ENCODE assay signal across 12 cellular contexts in the genomic region with DNA sequence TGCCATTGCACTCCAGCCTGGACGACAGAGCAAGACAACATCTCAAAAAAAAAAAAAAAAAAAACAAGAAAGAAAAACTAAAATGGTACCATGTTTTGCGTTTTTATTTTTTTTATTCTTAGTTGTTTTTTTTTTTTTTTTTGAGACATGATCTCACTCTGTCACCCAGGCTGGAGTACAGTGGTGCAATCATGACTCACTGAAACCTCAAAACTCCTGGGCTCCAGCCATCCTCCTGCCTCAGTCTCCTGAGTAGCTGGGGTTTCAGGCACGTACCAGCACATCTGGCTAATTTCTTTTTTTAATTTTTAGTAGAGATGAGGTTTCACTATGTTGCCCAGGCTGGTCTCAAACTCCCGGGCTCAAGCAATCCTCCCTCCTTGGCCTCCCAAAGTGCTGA. TPM values are rescaled to one million over a fixed set of nuclear protein-coding genes. Genes with fewer than 3 reads are reported as not detected.
DNase-seq lines count a peak whose midpoint lies in the region; ATAC-seq, FAIRE-seq and TF ChIP-seq lines count a peak whose summit lies in the region.
"Not testable (repeated sequence)": the region's sequence is repeated elsewhere in the genome, so short reads cannot be mapped to it uniquely, and the experiment has no call there.
"Had no signal": no experiment of that assay in that cellular context is flagged by ENCODE, and none has a peak within 500 bp of the region (broad histone marks: within the 10 kb centered on the region; RNA-seq: fewer than 3 reads in every experiment).

No MANE protein-coding gene starts in this region.

- intact Hi-C loops in K562 (cut with micrococcal nuclease): loop anchor here (10.0 kb wide), 1 partner anchor 46 kb away; no protein-coding TSS in a partner anchor
- intact Hi-C loops in left lung (cut with DNase I): not testable (repeated sequence)

- in situ Hi-C loops in K562 (cut with MboI): loop anchor here (5.0 kb wide), 1 partner anchor 181 kb away; no protein-coding TSS in a partner anchor

- H3K4me1 ChIP-seq in BLaER1 treated with 17β-estradiol and CSF1 and Interleukin-3, amounts not matched to agents 10 nM and 100 nM: peaks cover 13 to 81% (median 67%) of the 10 kb centered on the region in 10 experiments
- not testable (repeated sequence) for H3K4me1 ChIP-seq in K562 (replicated peaks in 1 of 2; ENCODE audit: control insufficient read depth in 2 of 2, insufficient read depth in 2 of 2, low read length in 2 of 2)
- peaks cover 8 to 64% of the 10 kb centered on the region in 2 donors for H3K4me1 ChIP-seq in left lung

- H3K9ac ChIP-seq in BLaER1 treated with 17β-estradiol and CSF1 and Interleukin-3, amounts not matched to agents 10 nM and 100 nM: peak overlapping the region in 10 of 11 experiments; percentile 44 to 74 (median 64); a peak in 18 of 22 replicates
- not testable (repeated sequence) for H3K9ac ChIP-seq in K562 (ENCODE audit: insufficient read depth in 1 of 2, low read depth in 2 of 2, low read length in 2 of 2)

- peak; percentile 61 for DNase-seq in HFF-Myc (ENCODE audit: extremely low read depth, low read depth)
- DNase-seq in NCI-H226: peak; percentile 65
- DNase-seq in SIG-M5 treated with dmso at 0.1 percent for 504 hours (lab: John Stamatoyannopoulos, UW; ENCODE audit: unreplicated experiment): peak; percentile 41
- not testable (repeated sequence) for DNase-seq in K562 (ENCODE audit: extremely low read depth in 1 of 4, low spot score in 3 of 4); left lung
- DNase-seq in fibroblast of gingiva (ENCODE audit: low read depth): peak; percentile 85

- POLR2A ChIA-PET in K562 (lab: Yijun Ruan, JAX): interaction anchor here (0.6 kb wide), 1 partner anchor 189 kb away, joined by 3 read pairs; no protein-coding TSS in a partner anchor

- H3K36me3 ChIP-seq in BLaER1 treated with 17β-estradiol and CSF1 and Interleukin-3, amounts not matched to agents 10 nM and 100 nM; K562 (ENCODE audit: control insufficient read depth, insufficient read depth, low read length); left lung: not testable (repeated sequence)

- not testable (repeated sequence) for FAIRE-seq in K562 (lab: Jason Lieb, UNC)

- H3K9me3 ChIP-seq in BLaER1 treated with 17β-estradiol and CSF1 and Interleukin-3, amounts not matched to agents 10 nM and 100 nM (replicated peaks in 1 of 11); K562 (replicated peaks; ENCODE audit: control insufficient read depth, insufficient read depth, low read depth, low read length); left lung: not testable (repeated sequence)

- not testable (repeated sequence) for H3K4me3 ChIP-seq in BLaER1 treated with 17β-estradiol and CSF1 and Interleukin-3, amounts not matched to agents 10 nM and 100 nM; HFF-Myc (replicated peaks; ENCODE audit: low read depth, low read length); K562; left lung

- peak overlapping the region in 10 of 11 experiments; percentile 67 to 88 (median 78); a peak in 20 of 22 replicates for H3K27ac ChIP-seq in BLaER1 treated with 17β-estradiol and CSF1 and Interleukin-3, amounts not matched to agents 10 nM and 100 nM
- H3K27ac ChIP-seq in K562 (ENCODE audit: extremely low read depth, low read depth, low read length); left lung: not testable (repeated sequence)

- BruUV-seq in K562 (replicated peaks; lab: Mats Ljungman, UMichigan): not testable (repeated sequence)

- H3K79me2 ChIP-seq in K562 (ENCODE audit: control insufficient read depth, insufficient read depth, low read length): not testable (repeated sequence)

- not testable (repeated sequence) for H3K9me1 ChIP-seq in K562 (ENCODE audit: control insufficient read depth, insufficient read depth, low read length)

- not testable (repeated sequence) for TF ChIP-seq CTCF in HFF-Myc (IDR thresholded peaks at IDR 0.05; ENCODE audit: low read depth, low read length, missing control alignments); K562 (IDR thresholded peaks at IDR 0.05 in 2 of 3, conservative IDR thresholded peaks at IDR 0.05 in 1 of 3; ENCODE audit: insufficient read depth in 2 of 3, low read depth in 1 of 3, low read length in 3 of 3); left lung (IDR thresholded peaks at IDR 0.05)

- ATAC-seq in K562: not testable (repeated sequence)
- peak; percentile 67 for ATAC-seq in left lung

- peak overlapping the region in 10 of 11 experiments; percentile 42 to 84 (median 66); a peak in 19 of 22 replicates for H3K4me2 ChIP-seq in BLaER1 treated with 17β-estradiol and CSF1 and Interleukin-3, amounts not matched to agents 10 nM and 100 nM
- not testable (repeated sequence) for H3K4me2 ChIP-seq in K562 (ENCODE audit: insufficient read depth, low read length)

- TF ChIP-seq POLR2A in K562 (conservative IDR thresholded peaks at IDR 0.05): not testable (repeated sequence)

- not testable (repeated sequence) for H3K27me3 ChIP-seq in BLaER1 treated with 17β-estradiol and CSF1 and Interleukin-3, amounts not matched to agents 10 nM and 100 nM; K562 (ENCODE audit: control insufficient read depth in 2 of 2, insufficient read depth in 2 of 2, low read length in 2 of 2); left lung

- TF ChIP-seq RAD21 in K562 (CRISPR knock-in tag; conservative IDR thresholded peaks at IDR 0.05 in 1 of 2, IDR thresholded peaks at IDR 0.05 in 1 of 2): not testable (repeated sequence)

- WGBS in K562 (ENCODE audit: insufficient coverage, low coverage, missing lambda C conversion rate): 6% methylated on average over 2 of the region's 4 CpGs

- not testable (repeated sequence) for H4K20me1 ChIP-seq in BLaER1 treated with 17β-estradiol and CSF1 and Interleukin-3, amounts not matched to agents 10 nM and 100 nM; K562 (replicated peaks; ENCODE audit: control insufficient read depth, insufficient read depth, low read length)

- not testable (repeated sequence) for TF ChIP-seq EP300 in K562 (IDR thresholded peaks at IDR 0.05; ENCODE audit: low read length)

- not testable (repeated sequence) for H2AFZ ChIP-seq in K562 (ENCODE audit: low read depth, low read length)

- CTCF ChIA-PET in K562 (lab: Yijun Ruan, JAX; ENCODE audit: low intra/inter-chr PET ratio): interaction anchor here (0.6 to 2.1 kb wide), 2 partner anchors 48 to 189 kb away, joined by 3 to 18 read pairs; no protein-coding TSS in a partner anchor

RNA-seq across cellular contexts. Expression of gene NLRP12, which starts 16.8 kb away (rescaled TPM):
- not detected in 2 replicates for total RNA-seq in K562 (2011; cell fraction: chromatin; rRNA removed; ENCODE audit: low replicate concordance)
- total RNA-seq in K562 (2011; cell fraction: nucleolus; rRNA removed): not detected in 2 replicates
- total RNA-seq in K562 (2011; cell fraction: nucleoplasm; rRNA removed): not detected in 2 replicates
- total RNA-seq in K562 (2014; rRNA removed) (not detected in 2 replicates), K562 (2014; rRNA removed; fragmentation: Illumina TruSeq; extraction: Trizol) (not detected in 2 replicates), K562 (2015; rRNA removed; fragmentation: Illumina TruSeq; extraction: Trizol) (not detected in 2 replicates), K562 (2021) (0.04 TPM in 1 of 2 replicates, not detected in the other), left lung (10 to 100 TPM in 1 of 2 donors, 1 to 10 TPM in 1; 2.5 to 12.2 TPM)
- polyA plus RNA-seq in K562 (2011; rRNA removed) (not detected in 2 replicates), K562 (2014; fragmentation: Illumina TruSeq; extraction: Trizol) (not detected in 2 replicates), K562 (2014; fragmentation: Nextera tagmentation; extraction: Ambion mirVana) (not detected), K562 (2014; rRNA removed) (0.03 TPM in 1 of 2 replicates, not detected in the other)
- not detected in 2 replicates for polyA plus RNA-seq in K562 (2011; cell fraction: cytosol; rRNA removed)
- polyA plus RNA-seq in K562 (2011; cell fraction: nucleus; rRNA removed): 0.03 TPM in 1 of 2 replicates, not detected in the other
- 0.03 and 0.28 TPM in 2 replicates for polyA plus RNA-seq in K562 (2012)
- not detected in 2 replicates for polyA minus RNA-seq in K562 (2011; rRNA and poly(A)+ RNA removed)
- polyA minus RNA-seq in K562 (2011; cell fraction: cytosol; rRNA and poly(A)+ RNA removed): not detected in 2 replicates
- polyA minus RNA-seq in K562 (2011; cell fraction: nucleus; rRNA and poly(A)+ RNA removed): not detected in 2 replicates
- total RNA-seq: activated T-cell treated with anti-CD3 and anti-CD28 coated beads, Interleukin-2, amount 50 U/mL, for 4 hours; GM12878 had no signal
- polyA plus RNA-seq: GM12878 had no signal

RNA-seq across cellular contexts. Expression of gene MYADM, which starts 26.8 kb away (rescaled TPM):
- total RNA-seq in K562 (2011; cell fraction: chromatin; rRNA removed; ENCODE audit: low replicate concordance): 19.5 and 22.5 TPM in 2 replicates
- 18.0 and 24.3 TPM in 2 replicates for total RNA-seq in K562 (2011; cell fraction: nucleolus; rRNA removed)
- 33.9 and 53.6 TPM in 2 replicates for total RNA-seq in K562 (2011; cell fraction: nucleoplasm; rRNA removed)
- total RNA-seq in K562 (2014; rRNA removed) (4.5 and 14.4 TPM in 2 replicates), K562 (2014; rRNA removed; fragmentation: Illumina TruSeq; extraction: Trizol) (6.7 and 7.1 TPM in 2 replicates), K562 (2015; rRNA removed; fragmentation: Illumina TruSeq; extraction: Trizol) (14.4 and 16.0 TPM in 2 replicates), K562 (2021) (65.5 and 70.3 TPM in 2 replicates), left lung (100 to 1,000 TPM; 164 to 197 TPM)
- polyA plus RNA-seq in K562 (2011; rRNA removed) (5.6 and 17.2 TPM in 2 replicates), K562 (2014; fragmentation: Illumina TruSeq; extraction: Trizol) (26.1 and 44.1 TPM in 2 replicates), K562 (2014; fragmentation: Nextera tagmentation; extraction: Ambion mirVana) (10 to 100 TPM; 10.4 to 24.8 TPM), K562 (2014; rRNA removed) (18.5 and 19.5 TPM in 2 replicates)
- polyA plus RNA-seq in K562 (2011; cell fraction: cytosol; rRNA removed): 20.7 and 50.3 TPM in 2 replicates
- polyA plus RNA-seq in K562 (2011; cell fraction: nucleus; rRNA removed): 12.1 and 19.9 TPM in 2 replicates
- 35.3 and 47.6 TPM in 2 replicates for polyA plus RNA-seq in K562 (2012)
- polyA minus RNA-seq in K562 (2011; rRNA and poly(A)+ RNA removed): 5.0 and 5.5 TPM in 2 replicates
- polyA minus RNA-seq in K562 (2011; cell fraction: cytosol; rRNA and poly(A)+ RNA removed): 24.6 and 31.3 TPM in 2 replicates
- polyA minus RNA-seq in K562 (2011; cell fraction: nucleus; rRNA and poly(A)+ RNA removed): 3.1 and 4.2 TPM in 2 replicates

RNA-seq across cellular contexts. Expression of gene PRKCG, which starts 41.1 kb away (rescaled TPM):
- 0.12 and 0.32 TPM in 2 replicates for total RNA-seq in K562 (2011; cell fraction: chromatin; rRNA removed; ENCODE audit: low replicate concordance)
- total RNA-seq in K562 (2011; cell fraction: nucleolus; rRNA removed): not detected in 2 replicates
- 0.23 TPM in 1 of 2 replicates, not detected in the other for total RNA-seq in K562 (2011; cell fraction: nucleoplasm; rRNA removed)
- total RNA-seq in K562 (2014; rRNA removed): not detected in 2 replicates
- total RNA-seq in K562 (2014; rRNA removed; fragmentation: Illumina TruSeq; extraction: Trizol): not detected in 2 replicates
- total RNA-seq in K562 (2015; rRNA removed; fragmentation: Illumina TruSeq; extraction: Trizol): not detected in 2 replicates
- total RNA-seq in K562 (2021): 0.09 TPM in 1 of 2 replicates, not detected in the other
- polyA plus RNA-seq in K562 (2011; rRNA removed): 0.04 TPM in 1 of 2 replicates, not detected in the other
- not detected in 2 replicates for polyA plus RNA-seq in K562 (2011; cell fraction: cytosol; rRNA removed)
- 0.06 and 0.20 TPM in 2 replicates for polyA plus RNA-seq in K562 (2011; cell fraction: nucleus; rRNA removed)
- polyA plus RNA-seq in K562 (2012): 0.08 TPM in 2 replicates
- not detected in 2 replicates for polyA plus RNA-seq in K562 (2014; fragmentation: Illumina TruSeq; extraction: Trizol)
- not detected for polyA plus RNA-seq in K562 (2014; fragmentation: Nextera tagmentation; extraction: Ambion mirVana)
- not detected in 2 replicates for polyA plus RNA-seq in K562 (2014; rRNA removed)
- polyA minus RNA-seq in K562 (2011; rRNA and poly(A)+ RNA removed): not detected in 2 replicates
- not detected in 2 replicates for polyA minus RNA-seq in K562 (2011; cell fraction: cytosol; rRNA and poly(A)+ RNA removed)
- 0.13 TPM in 1 of 2 replicates, not detected in the other for polyA minus RNA-seq in K562 (2011; cell fraction: nucleus; rRNA and poly(A)+ RNA removed)
- total RNA-seq in left lung: not detected
- total RNA-seq: activated T-cell treated with anti-CD3 and anti-CD28 coated beads, Interleukin-2, amount 50 U/mL, for 4 hours; GM12878; omental fat pad; right atrium auricular region had no signal
- polyA plus RNA-seq: GM12878, heart left ventricle had no signal
